4 cellular contexts compared by ENCODE assay signal in the genomic region with DNA sequence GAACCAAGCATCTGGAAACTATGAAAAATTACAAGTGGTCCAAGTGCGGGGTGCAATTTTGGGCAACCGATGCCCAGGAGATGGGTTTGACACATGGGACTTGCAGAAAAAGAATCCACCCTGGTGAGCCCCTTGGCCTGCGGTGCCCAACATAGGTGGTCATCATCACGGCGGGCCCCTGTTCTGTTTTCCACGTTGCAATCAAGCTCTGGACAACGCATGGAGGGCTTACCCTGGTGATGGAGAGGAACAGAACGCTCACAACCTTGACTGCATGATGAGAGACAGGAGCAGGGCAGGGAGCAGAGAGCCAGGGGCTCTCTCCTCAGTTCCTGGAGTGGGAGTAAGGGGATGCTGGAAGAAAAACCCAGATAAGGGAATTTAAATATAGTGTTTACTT.
"Had no signal": no experiment of that assay in that cellular context is flagged by ENCODE, and none has a peak within 500 bp of the region (broad histone marks: within the 10 kb centered on the region; RNA-seq: fewer than 3 reads in every experiment).

No MANE protein-coding gene starts in this region.

- DNase-seq: H9, HCEC 1CT, IMR-90 had no signal

- H3K4me1 Mint-ChIP-seq: GM23338 had no signal

- H3K4me3 Mint-ChIP-seq: GM23338, H9 had no signal

- H3K4me3 ChIP-seq: GM23338 had no signal

- H3K4me2 ChIP-seq: GM23338 had no signal

- H3K27ac Mint-ChIP-seq: GM23338, H9 had no signal

- ATAC-seq: GM23338 had no signal

- H3K9me3 Mint-ChIP-seq: GM23338, H9 had no signal
